28 cellular contexts compared by ENCODE assay signal in genomic region chr11:85923455-85923854, GRCh38.
"Had no signal": no experiment of that assay in that cellular context is flagged by ENCODE, and none has a peak within 500 bp of the region (broad histone marks: within the 10 kb centered on the region; RNA-seq: fewer than 3 reads in every experiment).

No MANE protein-coding gene starts in this region.

- H3K36me3 ChIP-seq: breast epithelium, SJCRH30 had no signal

- H3K9ac ChIP-seq: SK-N-SH had no signal

- H3K9me3 ChIP-seq: breast epithelium, SK-N-SH had no signal

- H3K27me3 ChIP-seq: breast epithelium, SJCRH30 had no signal

- ATAC-seq: activated CD4-positive, CD25-positive, alpha-beta regulatory T cell treated with anti-CD3 and anti-CD28 coated beads, Interleukin-2, amount 50 U/mL, for 24 hours; activated CD8-positive, alpha-beta memory T cell treated with anti-CD3 and anti-CD28 coated beads, Interleukin-2, amount 10 ng/mL, durations not matched to agents 7 days and 5 days; K562; Panc1 had no signal

- DNase-seq: activated CD4-positive, alpha-beta T cell treated with anti-CD3 and anti-CD28 coated beads for 4 hours; activated CD4-positive, alpha-beta T cell treated with anti-CD3 and anti-CD28 coated beads, Interleukin-2, amount 50 U/mL, for 48 hours; activated CD8-positive, alpha-beta memory T cell treated with anti-CD3 and anti-CD28 coated beads, Interleukin-2, amount 10 ng/mL, durations not matched to agents 7 days and 5 days; activated effector memory CD4-positive, alpha-beta T cell treated with Interleukin-2 at 50 U/mL for 16 hours; activated naive CD4-positive, alpha-beta T cell; activated T-cell treated with anti-CD3 and anti-CD28 coated beads, Interleukin-2, amount 50 U/mL, for 24 hours; aorta; caudate nucleus; Karpas-422; MM.1S; NCI-H1105; NCI-H1436; NCI-H187 treated with DMSO at 0.1 percent for 48 hours; NCI-H2227 treated with DMSO at 0.1 percent for 48 hours; NCI-H510A; NCI-H82; Right ventricle myocardium superior; SJCRH30; SK-N-SH; T-helper 1 cell had no signal

- H3K4me1 ChIP-seq: breast epithelium had no signal

- H3K9me3 Mint-ChIP-seq: activated naive CD4-positive, alpha-beta T cell treated with anti-CD3 and anti-CD28 coated beads, Interleukin-2, amount 50 U/mL, for 24 hours had no signal

- H3K36me3 Mint-ChIP-seq: activated CD8-positive, alpha-beta memory T cell treated with anti-CD3 and anti-CD28 coated beads, Interleukin-2, amount 10 ng/mL, durations not matched to agents 7 days and 5 days had no signal

- H3K27ac ChIP-seq: breast epithelium, RWPE1, SJCRH30, VCaP had no signal

- H3K4me3 ChIP-seq: breast epithelium, K562, SJCRH30 had no signal

- H3K4me3 Mint-ChIP-seq: activated CD8-positive, alpha-beta memory T cell treated with anti-CD3 and anti-CD28 coated beads, Interleukin-2, amount 10 ng/mL, durations not matched to agents 7 days and 5 days; activated naive CD4-positive, alpha-beta T cell treated with anti-CD3 and anti-CD28 coated beads, Interleukin-2, amount 50 U/mL, for 24 hours; activated T-cell treated with anti-CD3 and anti-CD28 coated beads, Interleukin-2, amount 50 U/mL, for 24 hours; activated T-helper 1 cell treated with anti-CD3 and anti-CD28 coated beads, Interleukin-12 subunit alpha, Interleukin-12 subunit beta, Interleukin-2, Interleukin-4 antibody, amounts not matched to agents 30 ng/mL and 10 ng/mL and 1 ng/mL, durations not matched to agents 14 hours and 24 hours and 36 hours had no signal

- H3K4me2 ChIP-seq: SK-N-SH had no signal

- FAIRE-seq: K562 had no signal

- H3K27ac Mint-ChIP-seq: activated CD8-positive, alpha-beta memory T cell treated with anti-CD3 and anti-CD28 coated beads, Interleukin-2, amount 10 ng/mL, durations not matched to agents 7 days and 5 days; activated naive CD4-positive, alpha-beta T cell treated with anti-CD3 and anti-CD28 coated beads, Interleukin-2, amount 50 U/mL, for 24 hours; activated T-cell treated with anti-CD3 and anti-CD28 coated beads, Interleukin-2, amount 50 U/mL, for 24 hours; activated T-helper 1 cell treated with anti-CD3 and anti-CD28 coated beads, Interleukin-12 subunit alpha, Interleukin-12 subunit beta, Interleukin-2, Interleukin-4 antibody, amounts not matched to agents 30 ng/mL and 10 ng/mL and 1 ng/mL, durations not matched to agents 14 hours and 24 hours and 36 hours had no signal
